ENCODE assay signal across 11 cellular contexts in the genomic region with DNA sequence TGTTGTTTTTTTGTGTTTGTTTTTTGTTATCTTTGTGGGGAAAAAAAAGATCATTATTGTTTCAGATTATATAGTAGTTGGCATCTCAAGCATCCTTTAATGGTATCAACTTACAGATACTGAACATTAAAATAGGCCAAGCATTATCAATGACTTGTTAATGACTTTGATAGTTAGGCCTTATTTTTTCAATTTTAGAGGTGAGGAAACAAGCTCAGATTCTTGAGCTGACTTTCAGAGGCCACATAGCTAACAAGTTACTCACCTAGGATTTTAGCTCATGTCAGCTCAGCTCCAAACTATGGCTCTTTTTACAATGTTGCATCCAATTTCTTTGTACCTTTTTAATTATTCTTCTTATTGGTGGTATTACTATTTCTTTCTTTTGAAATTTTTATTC. TPM values are rescaled to one million over a fixed set of nuclear protein-coding genes. Genes with fewer than 3 reads are reported as not detected.
DNase-seq lines count a peak whose midpoint lies in the region; ATAC-seq and TF ChIP-seq lines count a peak whose summit lies in the region.
"Had no signal": no experiment of that assay in that cellular context is flagged by ENCODE, and none has a peak within 500 bp of the region (broad histone marks: within the 10 kb centered on the region; RNA-seq: fewer than 3 reads in every experiment).

No MANE protein-coding gene starts in this region.

- peak overlapping the region; percentile 95 for H3K27ac Mint-ChIP-seq in activated naive CD4-positive, alpha-beta T cell treated with anti-CD3 and anti-CD28 coated beads, Interleukin-2, amount 10 ng/mL, durations not matched to agents 7 days and 5 days
- 0 out of 2 replicates have a peak overlapping the region, but pooled peaks have one; percentile 0 for H3K27ac Mint-ChIP-seq in WTC11

- peaks cover 38% of the 10 kb centered on the region for H3K36me3 Mint-ChIP-seq in activated naive CD4-positive, alpha-beta T cell treated with anti-CD3 and anti-CD28 coated beads, Interleukin-2, amount 10 ng/mL, durations not matched to agents 7 days and 5 days
- no peaks in the 10 kb centered on the region for H3K36me3 Mint-ChIP-seq in WTC11

- H3K27ac ChIP-seq in urinary bladder (ENCODE audit: low read depth) (peak overlapping the region; percentile 19), WERI-Rb-1 (no peak overlapping the region)

- no peaks in the 10 kb centered on the region for H3K36me3 ChIP-seq in urinary bladder (ENCODE audit: insufficient read depth)
- H3K36me3 ChIP-seq in WERI-Rb-1 = no peaks in the 10 kb centered on the region

- no peaks in the 10 kb centered on the region for H3K4me1 ChIP-seq in urinary bladder (ENCODE audit: insufficient read depth)

- DNase-seq in activated naive CD4-positive, alpha-beta T cell treated with anti-CD3 and anti-CD28 coated beads, Interleukin-2, amount 10 ng/mL, durations not matched to agents 7 days and 5 days = no peak
- no peak for DNase-seq in activated naive CD4-positive, alpha-beta T cell treated with anti-CD3 and anti-CD28 coated beads, Interleukin-2, amount 50 U/mL, for 16 hours
- DNase-seq in WTC11 (ENCODE audit: low spot score) (no peak), foreskin fibroblast (peak; percentile 51 to 77), NCI-H2081 treated with DMSO at 0.1 percent for 48 hours (lab: John Stamatoyannopoulos, UW) (no peak), WERI-Rb-1 (no peak)
- DNase-seq: NCI-H1930; stimulated activated CD4-positive, alpha-beta T cell treated with anti-CD3 and anti-CD28 coated beads, Interleukin-2, amount 100 ng/mL, for 24 hours had no signal

- H3K27me3 Mint-ChIP-seq in activated naive CD4-positive, alpha-beta T cell treated with anti-CD3 and anti-CD28 coated beads, Interleukin-2, amount 10 ng/mL, durations not matched to agents 7 days and 5 days = peaks cover 11% of the 10 kb centered on the region
- H3K27me3 Mint-ChIP-seq in WTC11 (ENCODE audit: low read depth) = no peaks in the 10 kb centered on the region

- peaks cover 38% of the 10 kb centered on the region for H3K4me1 Mint-ChIP-seq in activated naive CD4-positive, alpha-beta T cell treated with anti-CD3 and anti-CD28 coated beads, Interleukin-2, amount 10 ng/mL, durations not matched to agents 7 days and 5 days
- peaks cover 40% of the 10 kb centered on the region for H3K4me1 Mint-ChIP-seq in WTC11

- TF ChIP-seq CTCF in WTC11 (IDR thresholded peaks at IDR 0.05) = no peak
- TF ChIP-seq CTCF in foreskin fibroblast (IDR thresholded peaks at IDR 0.05; ENCODE audit: low read depth, low read length) = no peak
- TF ChIP-seq CTCF in WERI-Rb-1 (IDR thresholded peaks at IDR 0.05; ENCODE audit: low read depth, low read length) = no peak

- POLR2A ChIA-PET in WTC11 (lab: Charles Lee) = interaction anchor here (0.6 kb wide), 1 partner anchor 72 kb away, joined by 6 read pairs; no protein-coding TSS in a partner anchor

- H3K4me3 Mint-ChIP-seq in activated naive CD4-positive, alpha-beta T cell treated with anti-CD3 and anti-CD28 coated beads, Interleukin-2, amount 10 ng/mL, durations not matched to agents 7 days and 5 days = peak overlapping the region; percentile 93
- no peak overlapping the region for H3K4me3 Mint-ChIP-seq in WTC11

- CTCF ChIA-PET in activated naive CD4-positive, alpha-beta T cell treated with anti-CD3 and anti-CD28 coated beads, Interleukin-2, amount 10 ng/mL, durations not matched to agents 7 days and 5 days (lab: Charles Lee) = interaction anchor here (1.2 to 7.7 kb wide), 2 partner anchors 13 to 138 kb away, joined by 4 to 70 read pairs; no protein-coding TSS in a partner anchor
- CTCF ChIA-PET in WTC11 (lab: Charles Lee) = interaction anchor here (1.4 to 2.1 kb wide), 2 partner anchors 14 to 41 kb away, joined by 3 to 5 read pairs; no protein-coding TSS in a partner anchor

- H3K9me3 Mint-ChIP-seq in activated naive CD4-positive, alpha-beta T cell treated with anti-CD3 and anti-CD28 coated beads, Interleukin-2, amount 10 ng/mL, durations not matched to agents 7 days and 5 days = no peaks in the 10 kb centered on the region
- no peaks in the 10 kb centered on the region for H3K9me3 Mint-ChIP-seq in WTC11

- ATAC-seq in WTC11 (no peak), HG02759 (IDR thresholded peaks at IDR 0.05; ENCODE audit: unreplicated experiment) (no peak)

- no peaks in the 10 kb centered on the region for H3K27me3 ChIP-seq in WERI-Rb-1 (ENCODE audit: insufficient read depth, low read depth, severe bottlenecking)

- no peaks in the 10 kb centered on the region for H3K9me3 ChIP-seq in WERI-Rb-1 (ENCODE audit: severe bottlenecking)

- no peak overlapping the region for H3K4me3 ChIP-seq in foreskin fibroblast (ENCODE audit: low read depth in 1 of 2, low read length in 2 of 2)
- H3K4me3 ChIP-seq in urinary bladder (ENCODE audit: low read depth, low read length) = no peak overlapping the region
- no peak overlapping the region for H3K4me3 ChIP-seq in WERI-Rb-1 (ENCODE audit: low read depth, low read length)

TF ChIP-seq in WTC11, 78 proteins besides CTCF, POLR2A, EP300 and RAD21:
- TF ChIP-seq GABPB1 (CRISPR knock-in tag; IDR thresholded peaks at IDR 0.05) = no peak
- no peak for TF ChIP-seq TCF7 (CRISPR knock-in tag; IDR thresholded peaks at IDR 0.05; ENCODE audit: low read depth)
- no peak for TF ChIP-seq ZNF232 (CRISPR knock-in tag; IDR thresholded peaks at IDR 0.05)
- TF ChIP-seq ZNF416 (CRISPR knock-in tag; IDR thresholded peaks at IDR 0.05) = no peak
- no peak for TF ChIP-seq SP1 (CRISPR knock-in tag; conservative IDR thresholded peaks at IDR 0.05)
- no peak for TF ChIP-seq E2F4 (CRISPR knock-in tag; IDR thresholded peaks at IDR 0.05; ENCODE audit: borderline replicate concordance, low read depth)
- TF ChIP-seq SOX15 (CRISPR knock-in tag; IDR thresholded peaks at IDR 0.05) = no peak
- TF ChIP-seq NR1H2 (CRISPR knock-in tag; IDR thresholded peaks at IDR 0.05) = no peak
- TF ChIP-seq NR2C2 (CRISPR knock-in tag; IDR thresholded peaks at IDR 0.05) = no peak
- TF ChIP-seq NR3C1 (CRISPR knock-in tag; conservative IDR thresholded peaks at IDR 0.05; ENCODE audit: low read depth) = no peak
- TF ChIP-seq ATF3 (CRISPR knock-in tag; conservative IDR thresholded peaks at IDR 0.05) = no peak
- TF ChIP-seq TEAD1 (CRISPR knock-in tag; IDR thresholded peaks at IDR 0.05) = no peak
- no peak for TF ChIP-seq ZNF219 (CRISPR knock-in tag; IDR thresholded peaks at IDR 0.05; ENCODE audit: borderline replicate concordance)
- TF ChIP-seq, protein P1, sequence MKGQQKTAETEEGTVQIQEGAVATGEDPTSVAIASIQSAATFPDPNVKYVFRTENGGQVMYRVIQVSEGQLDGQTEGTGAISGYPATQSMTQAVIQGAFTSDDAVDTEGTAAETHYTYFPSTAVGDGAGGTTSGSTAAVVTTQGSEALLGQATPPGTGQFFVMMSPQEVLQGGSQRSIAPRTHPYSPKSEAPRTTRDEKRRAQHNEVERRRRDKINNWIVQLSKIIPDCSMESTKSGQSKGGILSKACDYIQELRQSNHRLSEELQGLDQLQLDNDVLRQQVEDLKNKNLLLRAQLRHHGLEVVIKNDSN (CRISPR knock-in tag; IDR thresholded peaks at IDR 0.05) = no peak
- TF ChIP-seq FOXP1 (CRISPR knock-in tag; IDR thresholded peaks at IDR 0.05; ENCODE audit: borderline replicate concordance) = no peak

RNA-seq across cellular contexts. Expression of gene PLAC8, which starts 0.5 kb away (rescaled TPM):
- total RNA-seq in WTC11 (2021) = 1.4 to 3.1 TPM (median 1.6 TPM) in 3 replicates
- 4.0 TPM for total RNA-seq in urinary bladder
- 3.5 TPM for polyA plus RNA-seq in urinary bladder
- total RNA-seq: chondrocyte had no signal

Comparison
In these comparisons a context has a peak if more than half of its experiments do, and no peak if none do; other contexts are left out.
1. DNase-seq: peak in foreskin fibroblast (2 of 2); none in activated naive CD4-positive, alpha-beta T cell treated with anti-CD3 and anti-CD28 coated beads, Interleukin-2, amount 10 ng/mL, durations not matched to agents 7 days and 5 days (single experiment), activated naive CD4-positive, alpha-beta T cell treated with anti-CD3 and anti-CD28 coated beads, Interleukin-2, amount 50 U/mL, for 16 hours (single experiment), WTC11 (single experiment), NCI-H2081 treated with DMSO at 0.1 percent for 48 hours (single experiment) and WERI-Rb-1 (single experiment).